Comparison of ENCODE assay signal across 1 cellular context in genomic region chr2:170928036-170928823, GRCh38.
TF ChIP-seq lines count a peak whose summit lies in the region.

No MANE protein-coding gene starts in this region.

TF ChIP-seq in HepG2, 621 proteins besides CTCF, POLR2A, EP300 and RAD21 (continued from another document and continues in another):
- TF ChIP-seq CHD4 (IDR thresholded peaks at IDR 0.05; ENCODE audit: borderline replicate concordance, low read length) = no peak; the same call in 1 of the 2 replicates
- TF ChIP-seq POLR2AphosphoS5 (IDR thresholded peaks at IDR 0.05; ENCODE audit: low read depth, low read length) = peak; percentile 45; the same call in 1 of the 2 replicates
- TF ChIP-seq HHEX (CRISPR knock-in tag; IDR thresholded peaks at IDR 0.05) = no peak
- no peak for TF ChIP-seq ZNF841 (CRISPR knock-in tag; IDR thresholded peaks at IDR 0.05; ENCODE audit: borderline replicate concordance)
- no peak for TF ChIP-seq ZNF891 (CRISPR knock-in tag; IDR thresholded peaks at IDR 0.05)
- no peak for TF ChIP-seq ZNF776 (CRISPR knock-in tag; IDR thresholded peaks at IDR 0.05)
- no peak; the same call in 1 of the 2 replicates for TF ChIP-seq SNAI1 (CRISPR knock-in tag; IDR thresholded peaks at IDR 0.05; ENCODE audit: borderline replicate concordance)
- no peak; the same call in 1 of the 2 replicates for TF ChIP-seq ZNF510 (CRISPR knock-in tag; IDR thresholded peaks at IDR 0.05; ENCODE audit: low read depth)
- no peak for TF ChIP-seq ZNF367 (CRISPR knock-in tag; IDR thresholded peaks at IDR 0.05; ENCODE audit: borderline replicate concordance)
- TF ChIP-seq LCORL (IDR thresholded peaks at IDR 0.05) = no peak
- no peak for TF ChIP-seq LCORL (CRISPR knock-in tag; IDR thresholded peaks at IDR 0.05)
- TF ChIP-seq CENPX (CRISPR knock-in tag; IDR thresholded peaks at IDR 0.05) = no peak
- TF ChIP-seq CSRNP1 (CRISPR knock-in tag; IDR thresholded peaks at IDR 0.05) = no peak
- no peak for TF ChIP-seq DRAP1 (CRISPR knock-in tag; IDR thresholded peaks at IDR 0.05)
- TF ChIP-seq MLX (CRISPR knock-in tag; IDR thresholded peaks at IDR 0.05) = peak; percentile 51; the same call in 1 of the 2 replicates
- TF ChIP-seq ZNF547 (CRISPR knock-in tag; IDR thresholded peaks at IDR 0.05) = no peak
- no peak; the same call in 1 of the 2 replicates for TF ChIP-seq ZNF709 (CRISPR knock-in tag; IDR thresholded peaks at IDR 0.05)
- peak; percentile 16; the same call in 1 of the 2 replicates for TF ChIP-seq ZNF326 (CRISPR knock-in tag; IDR thresholded peaks at IDR 0.05; ENCODE audit: borderline replicate concordance)
- peak; percentile 61 for TF ChIP-seq ATF7 (IDR thresholded peaks at IDR 0.05)
- TF ChIP-seq ATF7 (CRISPR knock-in tag; IDR thresholded peaks at IDR 0.05) = no peak; the same call in 1 of the 2 replicates
- TF ChIP-seq ZNF646 (CRISPR knock-in tag; IDR thresholded peaks at IDR 0.05) = peak; percentile 59; the same call in 1 of the 2 replicates
- TF ChIP-seq POLR2G (IDR thresholded peaks at IDR 0.05; ENCODE audit: low read depth, low read length) = peak; percentile 56; the same call in 1 of the 2 replicates
- peak; percentile 68; the same call in 1 of the 2 replicates for TF ChIP-seq ZNF615 (CRISPR knock-in tag; IDR thresholded peaks at IDR 0.05; ENCODE audit: borderline replicate concordance)
- no peak for TF ChIP-seq TIGD3 (CRISPR knock-in tag; IDR thresholded peaks at IDR 0.05; ENCODE audit: borderline replicate concordance)
- TF ChIP-seq ZNF263 (CRISPR knock-in tag; IDR thresholded peaks at IDR 0.05) = no peak
- no peak for TF ChIP-seq ZBTB44 (CRISPR knock-in tag; IDR thresholded peaks at IDR 0.05)
- TF ChIP-seq MAX (IDR thresholded peaks at IDR 0.05) = no peak
- no peak for TF ChIP-seq ARID4A (CRISPR knock-in tag; IDR thresholded peaks at IDR 0.05; ENCODE audit: borderline replicate concordance)
- TF ChIP-seq ATRX (CRISPR knock-in tag; IDR thresholded peaks at IDR 0.05; ENCODE audit: borderline replicate concordance) = no peak
- TF ChIP-seq HNRNPK (IDR thresholded peaks at IDR 0.05; ENCODE audit: low read depth, low read length, poor library complexity, severe bottlenecking) = no peak
- TF ChIP-seq ZNF780A (CRISPR knock-in tag; IDR thresholded peaks at IDR 0.05) = no peak
- peak; percentile 48; the same call in 1 of the 2 replicates for TF ChIP-seq ATF2 (CRISPR knock-in tag; IDR thresholded peaks at IDR 0.05)
- no peak for TF ChIP-seq ZBTB39 (CRISPR knock-in tag; IDR thresholded peaks at IDR 0.05)
- no peak for TF ChIP-seq HNRNPH1 (optimal IDR thresholded peaks at IDR 0.05; ENCODE audit: low read depth, low read length)
- peak; percentile 66; the same call in 1 of the 2 replicates for TF ChIP-seq PRMT3 (CRISPR knock-in tag; IDR thresholded peaks at IDR 0.05; ENCODE audit: borderline replicate concordance, low read depth)
- TF ChIP-seq GATA4 (IDR thresholded peaks at IDR 0.05; ENCODE audit: borderline replicate concordance, low read depth) = no peak
- no peak for TF ChIP-seq ARNT (IDR thresholded peaks at IDR 0.05)
